Comparison of ENCODE assay signal across 8 cellular contexts in genomic region chr3:3798641-3799113, GRCh38. TPM values are rescaled to one million over a fixed set of nuclear protein-coding genes. Genes with fewer than 3 reads are reported as not detected.
DNase-seq lines count a peak whose midpoint lies in the region; ATAC-seq and TF ChIP-seq lines count a peak whose summit lies in the region.

No MANE protein-coding gene starts in this region.

- TF ChIP-seq CTCF in osteoblast (IDR thresholded peaks at IDR 0.05; ENCODE audit: extremely low read depth, low read depth, low read length), result no peak

- H3K27ac ChIP-seq in osteoblast (ENCODE audit: low read depth, low read length), result no peak overlapping the region

- no peak overlapping the region for H3K4me3 ChIP-seq in osteoblast (ENCODE audit: insufficient read depth, low read length)

- ATAC-seq in HG02678 (IDR thresholded peaks at IDR 0.05; ENCODE audit: unreplicated experiment), result peak; percentile 43
- ATAC-seq in HG03460 (IDR thresholded peaks at IDR 0.05; ENCODE audit: unreplicated experiment), result no peak

- no peak overlapping the region for H3K4me2 ChIP-seq in osteoblast (ENCODE audit: insufficient read depth, low read length)

- no peak overlapping the region for H2AFZ ChIP-seq in osteoblast (ENCODE audit: low read length)

- DNase-seq in D341Med (ENCODE audit: low spot score), result peak; percentile 60
- peak; percentile 79 for DNase-seq in activated CD8-positive, alpha-beta memory T cell treated with anti-CD3 and anti-CD28 coated beads for 24 hours
- peak in 40 of 42 donors; percentile 9 to 66 (median 41) for DNase-seq in head of caudate nucleus
- DNase-seq in osteoblast (ENCODE audit: insufficient read length, low spot score, missing footprints), result peak; percentile 47
- no peak for DNase-seq in EL
- DNase-seq in COLO829 (ENCODE audit: low spot score), result no peak

- no peaks in the 10 kb centered on the region for H3K4me1 ChIP-seq in osteoblast (ENCODE audit: insufficient read depth, low read length)

- H3K9me3 ChIP-seq in osteoblast (ENCODE audit: low read depth, low read length), result no peaks in the 10 kb centered on the region

- no peaks in the 10 kb centered on the region for H3K36me3 ChIP-seq in osteoblast (ENCODE audit: insufficient read depth, low read length)

- intact Hi-C loops in head of caudate nucleus (cut with DNase I), result no loop called here

- no peaks in the 10 kb centered on the region for H3K79me2 ChIP-seq in osteoblast (ENCODE audit: insufficient read depth, low read length)

- no peaks in the 10 kb centered on the region for H4K20me1 ChIP-seq in osteoblast (ENCODE audit: insufficient read depth, low read length)

- peaks cover 11% of the 10 kb centered on the region for H3K27me3 ChIP-seq in osteoblast (ENCODE audit: insufficient read depth, low read length)

RNA-seq across cellular contexts. Expression of gene LRRN1, which starts 0.6 kb away (rescaled TPM):
- total RNA-seq in osteoblast, result 3.5 and 4.0 TPM in 2 replicates

Comparison
In these comparisons a context has a peak if more than half of its experiments do, and no peak if none do; other contexts are left out.
1. DNase-seq: peak in D341Med (single experiment), activated CD8-positive, alpha-beta memory T cell treated with anti-CD3 and anti-CD28 coated beads for 24 hours (single experiment), head of caudate nucleus (40 of 42) and osteoblast (single experiment); none in EL (single experiment) and COLO829 (single experiment).